Comparison of ENCODE assay signal across 8 cellular contexts in genomic region chr7:92528958-92529264, GRCh38. TPM values are rescaled to one million over a fixed set of nuclear protein-coding genes. Genes with fewer than 3 reads are reported as not detected.
DNase-seq lines count a peak whose midpoint lies in the region; ATAC-seq and TF ChIP-seq lines count a peak whose summit lies in the region.

No MANE protein-coding gene starts in this region.

- peaks cover 40% of the 10 kb centered on the region for H3K4me1 Mint-ChIP-seq in activated T-cell treated with anti-CD3 and anti-CD28 coated beads, Interleukin-2, amount 50 U/mL, for 4 hours (ENCODE audit: low read depth)
- H3K4me1 Mint-ChIP-seq in glutamatergic neuron (ENCODE audit: low read depth, unreplicated experiment): peaks cover 6% of the 10 kb centered on the region
- peaks cover 33% of the 10 kb centered on the region for H3K4me1 Mint-ChIP-seq in stimulated activated naive CD8-positive, alpha-beta T cell treated with anti-CD3 and anti-CD28 coated beads, Interleukin-15, amount 100 ng/mL, for 72 hours

- H3K27ac Mint-ChIP-seq in glutamatergic neuron (ENCODE audit: unreplicated experiment): peak overlapping the region; percentile 96
- H3K27ac Mint-ChIP-seq in stimulated activated naive CD8-positive, alpha-beta T cell treated with anti-CD3 and anti-CD28 coated beads, Interleukin-15, amount 100 ng/mL, for 72 hours: peak overlapping the region; percentile 95 to 97

- peak overlapping the region; percentile 90 for H3K4me3 Mint-ChIP-seq in activated T-cell treated with anti-CD3 and anti-CD28 coated beads, Interleukin-2, amount 50 U/mL, for 4 hours
- peak overlapping the region; percentile 94 for H3K4me3 Mint-ChIP-seq in glutamatergic neuron (ENCODE audit: unreplicated experiment)
- H3K4me3 Mint-ChIP-seq in stimulated activated naive CD8-positive, alpha-beta T cell treated with anti-CD3 and anti-CD28 coated beads, Interleukin-15, amount 100 ng/mL, for 72 hours: peak overlapping the region; percentile 97 to 98

- no peak for TF ChIP-seq CTCF in glutamatergic neuron (IDR thresholded peaks at IDR 0.05; ENCODE audit: partially characterized antibody, unreplicated experiment)
- no peak for TF ChIP-seq CTCF in GM13976 (IDR thresholded peaks at IDR 0.05; ENCODE audit: borderline replicate concordance, control extremely low read depth, extremely low read depth, insufficient read depth, missing control alignments)

- peaks cover 13% of the 10 kb centered on the region for H3K36me3 Mint-ChIP-seq in activated T-cell treated with anti-CD3 and anti-CD28 coated beads, Interleukin-2, amount 50 U/mL, for 4 hours (ENCODE audit: insufficient read depth)
- no peaks in the 10 kb centered on the region for H3K36me3 Mint-ChIP-seq in glutamatergic neuron (ENCODE audit: unreplicated experiment)

- intact Hi-C loops in posterior vena cava (cut with DNase I): no loop called here

- no peaks in the 10 kb centered on the region for H3K27me3 Mint-ChIP-seq in activated T-cell treated with anti-CD3 and anti-CD28 coated beads, Interleukin-2, amount 50 U/mL, for 4 hours (ENCODE audit: low read depth)
- peaks cover 5% of the 10 kb centered on the region for H3K27me3 Mint-ChIP-seq in glutamatergic neuron (ENCODE audit: unreplicated experiment)
- H3K27me3 Mint-ChIP-seq in stimulated activated naive CD8-positive, alpha-beta T cell treated with anti-CD3 and anti-CD28 coated beads, Interleukin-15, amount 100 ng/mL, for 72 hours: no peaks in the 10 kb centered on the region

- in situ Hi-C loops in GM13976 (cut with MboI; ENCODE audit: low sequenced_read_pairs, unreplicated experiment): no loop called here

- DNase-seq in activated T-cell treated with anti-CD3 and anti-CD28 coated beads, Interleukin-2, amount 50 U/mL, for 4 hours: no peak
- no peak for DNase-seq in activated T-cell treated with anti-CD3 and anti-CD28 coated beads, Interleukin-2, amount 50 U/mL, for 48 hours
- no peak for DNase-seq in glutamatergic neuron
- no peak for DNase-seq in stimulated activated naive CD8-positive, alpha-beta T cell treated with anti-CD3 and anti-CD28 coated beads, Interleukin-15, amount 100 ng/mL, for 72 hours
- DNase-seq in GM13976 (ENCODE audit: low spot score): no peak
- no peak for DNase-seq in posterior vena cava (ENCODE audit: low spot score)
- no peak for DNase-seq in NAMALWA (ENCODE audit: low spot score)

- ATAC-seq in activated T-cell treated with anti-CD3 and anti-CD28 coated beads, Interleukin-2, amount 50 U/mL, for 4 hours: no peak
- ATAC-seq in SK-N-SH treated with all-trans-retinoic acid at 6 μM for 48 hours: peak; percentile 2
- ATAC-seq in stimulated activated naive CD8-positive, alpha-beta T cell treated with anti-CD3 and anti-CD28 coated beads, Interleukin-15, amount 100 ng/mL, for 72 hours: no peak

- no peaks in the 10 kb centered on the region for H3K9me3 Mint-ChIP-seq in activated T-cell treated with anti-CD3 and anti-CD28 coated beads, Interleukin-2, amount 50 U/mL, for 4 hours
- peaks cover 14% of the 10 kb centered on the region for H3K9me3 Mint-ChIP-seq in glutamatergic neuron (ENCODE audit: unreplicated experiment)
- no peaks in the 10 kb centered on the region for H3K9me3 Mint-ChIP-seq in stimulated activated naive CD8-positive, alpha-beta T cell treated with anti-CD3 and anti-CD28 coated beads, Interleukin-15, amount 100 ng/mL, for 72 hours

TF ChIP-seq in SK-N-SH treated with all-trans-retinoic acid at 6 μM for 48 hours, 23 proteins besides CTCF, POLR2A, EP300 and RAD21:
- TF ChIP-seq ZFP3 (CRISPR knock-in tag; IDR thresholded peaks at IDR 0.05) (no peak), SNAI2 (CRISPR knock-in tag; IDR thresholded peaks at IDR 0.05) (no peak), CSRNP3 (CRISPR knock-in tag; IDR thresholded peaks at IDR 0.05) (no peak), ESRRG (CRISPR knock-in tag; IDR thresholded peaks at IDR 0.05) (no peak), ZNF70 (CRISPR knock-in tag; IDR thresholded peaks at IDR 0.05) (no peak), ZC3H10 (CRISPR knock-in tag; IDR thresholded peaks at IDR 0.05) (no peak)
- TF ChIP-seq, protein P1, sequence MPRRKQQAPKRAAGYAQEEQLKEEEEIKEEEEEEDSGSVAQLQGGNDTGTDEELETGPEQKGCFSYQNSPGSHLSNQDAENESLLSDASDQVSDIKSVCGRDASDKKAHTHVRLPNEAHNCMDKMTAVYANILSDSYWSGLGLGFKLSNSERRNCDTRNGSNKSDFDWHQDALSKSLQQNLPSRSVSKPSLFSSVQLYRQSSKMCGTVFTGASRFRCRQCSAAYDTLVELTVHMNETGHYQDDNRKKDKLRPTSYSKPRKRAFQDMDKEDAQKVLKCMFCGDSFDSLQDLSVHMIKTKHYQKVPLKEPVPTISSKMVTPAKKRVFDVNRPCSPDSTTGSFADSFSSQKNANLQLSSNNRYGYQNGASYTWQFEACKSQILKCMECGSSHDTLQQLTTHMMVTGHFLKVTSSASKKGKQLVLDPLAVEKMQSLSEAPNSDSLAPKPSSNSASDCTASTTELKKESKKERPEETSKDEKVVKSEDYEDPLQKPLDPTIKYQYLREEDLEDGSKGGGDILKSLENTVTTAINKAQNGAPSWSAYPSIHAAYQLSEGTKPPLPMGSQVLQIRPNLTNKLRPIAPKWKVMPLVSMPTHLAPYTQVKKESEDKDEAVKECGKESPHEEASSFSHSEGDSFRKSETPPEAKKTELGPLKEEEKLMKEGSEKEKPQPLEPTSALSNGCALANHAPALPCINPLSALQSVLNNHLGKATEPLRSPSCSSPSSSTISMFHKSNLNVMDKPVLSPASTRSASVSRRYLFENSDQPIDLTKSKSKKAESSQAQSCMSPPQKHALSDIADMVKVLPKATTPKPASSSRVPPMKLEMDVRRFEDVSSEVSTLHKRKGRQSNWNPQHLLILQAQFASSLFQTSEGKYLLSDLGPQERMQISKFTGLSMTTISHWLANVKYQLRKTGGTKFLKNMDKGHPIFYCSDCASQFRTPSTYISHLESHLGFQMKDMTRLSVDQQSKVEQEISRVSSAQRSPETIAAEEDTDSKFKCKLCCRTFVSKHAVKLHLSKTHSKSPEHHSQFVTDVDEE (CRISPR knock-in tag; IDR thresholded peaks at IDR 0.05): 0 out of 2 replicates have a peak, but pooled peaks have one; percentile 51

RNA-seq across cellular contexts. Expression of gene RBM48, which starts 0.3 kb away (rescaled TPM):
- 10 to 100 TPM; 12.4 to 15.7 (median 13.2) TPM for total RNA-seq in activated T-cell treated with anti-CD3 and anti-CD28 coated beads, Interleukin-2, amount 50 U/mL, for 4 hours
- total RNA-seq in glutamatergic neuron (ENCODE audit: unreplicated experiment): 15.4 TPM
- 1 to 10 TPM; 7.8 to 8.7 TPM for total RNA-seq in posterior vena cava

RNA-seq across cellular contexts. Expression of gene PEX1, which starts 0.6 kb away (rescaled TPM):
- 10 to 100 TPM; 12.4 to 15.9 (median 14.2) TPM for total RNA-seq in activated T-cell treated with anti-CD3 and anti-CD28 coated beads, Interleukin-2, amount 50 U/mL, for 4 hours
- 21.2 TPM for total RNA-seq in glutamatergic neuron (ENCODE audit: unreplicated experiment)
- total RNA-seq in posterior vena cava: 10 to 100 TPM; 16.9 to 17.7 TPM

RNA-seq across cellular contexts. Expression of gene ERVW-1, which starts 51.2 kb away (rescaled TPM):
- not detected for total RNA-seq in activated T-cell treated with anti-CD3 and anti-CD28 coated beads, Interleukin-2, amount 50 U/mL, for 4 hours
- total RNA-seq in glutamatergic neuron (ENCODE audit: unreplicated experiment): not detected
- total RNA-seq in posterior vena cava: not detected
